Comparison of ENCODE assay signal across 2 cellular contexts in genomic region chr17:51147641-51148040, GRCh38.
TF ChIP-seq lines count a peak whose summit lies in the region.

No MANE protein-coding gene starts in this region.

TF ChIP-seq in IMR-90, 13 proteins besides CTCF, POLR2A, EP300 and RAD21:
- TF ChIP-seq MXI1 (IDR thresholded peaks at IDR 0.05; ENCODE audit: borderline replicate concordance, low read depth, low read length) (no peak), FOS (IDR thresholded peaks at IDR 0.05; ENCODE audit: low read depth, low read length) (peak; percentile 56)

TF ChIP-seq in GM12878, 131 proteins besides CTCF, POLR2A, EP300 and RAD21 (continues in another document):
- TF ChIP-seq IKZF1 (conservative IDR thresholded peaks at IDR 0.05) (peak; percentile 38), CHD1 (IDR thresholded peaks at IDR 0.05; ENCODE audit: low read depth, low read length) (no peak), RB1 (IDR thresholded peaks at IDR 0.05; ENCODE audit: borderline replicate concordance) (no peak), NBN (IDR thresholded peaks at IDR 0.05) (no peak), PRDM15 (CRISPR knock-in tag; IDR thresholded peaks at IDR 0.05) (no peak), IKZF2 (IDR thresholded peaks at IDR 0.05) (peak; percentile 83 to 87), TBL1XR1 (IDR thresholded peaks at IDR 0.05; ENCODE audit: low read depth, low read length) (no peak), DPF2 (IDR thresholded peaks at IDR 0.05) (no peak), BACH1 (IDR thresholded peaks at IDR 0.05; ENCODE audit: borderline replicate concordance) (no peak), SPI1 (IDR thresholded peaks at IDR 0.05; ENCODE audit: borderline replicate concordance, insufficient read depth, low read depth, low read length) (no peak), ATF2 (IDR thresholded peaks at IDR 0.05; ENCODE audit: low read length) (0 out of 2 replicates have a peak, but pooled peaks have one; percentile 33), USF1 (IDR thresholded peaks at IDR 0.05; ENCODE audit: borderline replicate concordance, extremely low read length, insufficient read depth, low read depth, low read length) (no peak), MYC (IDR thresholded peaks at IDR 0.05; ENCODE audit: insufficient read depth, insufficient read length, insufficient replicate concordance, low read length, severe bottlenecking) (no peak), MEF2A (IDR thresholded peaks at IDR 0.05; ENCODE audit: insufficient read depth, low read depth, low read length) (peak; percentile 46; the same call in 1 of the 2 replicates), JUNB (IDR thresholded peaks at IDR 0.05) (peak; percentile 77), ATF7 (IDR thresholded peaks at IDR 0.05; ENCODE audit: low read depth) (no peak), BMI1 (IDR thresholded peaks at IDR 0.05; ENCODE audit: borderline replicate concordance) (no peak), EED (IDR thresholded peaks at IDR 0.05; ENCODE audit: low read depth) (peak; percentile 86), PBX3 (IDR thresholded peaks at IDR 0.05; ENCODE audit: insufficient replicate concordance, low read depth, low read length) (no peak), BHLHE40 (IDR thresholded peaks at IDR 0.05; ENCODE audit: borderline replicate concordance in 1 of 2, low read depth in 2 of 2, low read length in 1 of 2) (no peak), RUNX3 (IDR thresholded peaks at IDR 0.05; ENCODE audit: low read length) (peak; percentile 31; the same call in 1 of the 2 replicates), POU2F2 (IDR thresholded peaks at IDR 0.05; ENCODE audit: borderline replicate concordance, low read depth, low read length) (no peak), NR2C2 (IDR thresholded peaks at IDR 0.05; ENCODE audit: borderline replicate concordance, control insufficient read depth, insufficient read length, low read depth) (no peak), NFIC (IDR thresholded peaks at IDR 0.05; ENCODE audit: low read depth, low read length) (peak; percentile 61), CREM (IDR thresholded peaks at IDR 0.05; ENCODE audit: low read depth) (peak; percentile 21; the same call in 1 of the 2 replicates), YBX1 (IDR thresholded peaks at IDR 0.05) (no peak), E2F8 (IDR thresholded peaks at IDR 0.05; ENCODE audit: low read depth, partially characterized antibody) (no peak), SMAD5 (IDR thresholded peaks at IDR 0.05; ENCODE audit: low read depth) (no peak), NFYA (IDR thresholded peaks at IDR 0.05; ENCODE audit: borderline replicate concordance, low read depth, low read length) (no peak), SIN3A (IDR thresholded peaks at IDR 0.05; ENCODE audit: low read depth, low read length) (no peak), SIX5 (IDR thresholded peaks at IDR 0.05; ENCODE audit: low read depth, low read length, severe bottlenecking) (no peak), NR2C1 (IDR thresholded peaks at IDR 0.05) (no peak), WRNIP1 (IDR thresholded peaks at IDR 0.05; ENCODE audit: borderline replicate concordance, low read depth, low read length) (no peak), USF2 (IDR thresholded peaks at IDR 0.05; ENCODE audit: borderline replicate concordance, low read depth, low read length) (no peak), ZNF622 (IDR thresholded peaks at IDR 0.05) (no peak)
- TF ChIP-seq, protein P1, sequence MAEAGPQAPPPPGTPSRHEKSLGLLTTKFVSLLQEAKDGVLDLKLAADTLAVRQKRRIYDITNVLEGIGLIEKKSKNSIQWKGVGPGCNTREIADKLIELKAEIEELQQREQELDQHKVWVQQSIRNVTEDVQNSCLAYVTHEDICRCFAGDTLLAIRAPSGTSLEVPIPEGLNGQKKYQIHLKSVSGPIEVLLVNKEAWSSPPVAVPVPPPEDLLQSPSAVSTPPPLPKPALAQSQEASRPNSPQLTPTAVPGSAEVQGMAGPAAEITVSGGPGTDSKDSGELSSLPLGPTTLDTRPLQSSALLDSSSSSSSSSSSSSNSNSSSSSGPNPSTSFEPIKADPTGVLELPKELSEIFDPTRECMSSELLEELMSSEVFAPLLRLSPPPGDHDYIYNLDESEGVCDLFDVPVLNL (IDR thresholded peaks at IDR 0.05; ENCODE audit: low read depth, low read length) = no peak
- TF ChIP-seq, protein P2, sequence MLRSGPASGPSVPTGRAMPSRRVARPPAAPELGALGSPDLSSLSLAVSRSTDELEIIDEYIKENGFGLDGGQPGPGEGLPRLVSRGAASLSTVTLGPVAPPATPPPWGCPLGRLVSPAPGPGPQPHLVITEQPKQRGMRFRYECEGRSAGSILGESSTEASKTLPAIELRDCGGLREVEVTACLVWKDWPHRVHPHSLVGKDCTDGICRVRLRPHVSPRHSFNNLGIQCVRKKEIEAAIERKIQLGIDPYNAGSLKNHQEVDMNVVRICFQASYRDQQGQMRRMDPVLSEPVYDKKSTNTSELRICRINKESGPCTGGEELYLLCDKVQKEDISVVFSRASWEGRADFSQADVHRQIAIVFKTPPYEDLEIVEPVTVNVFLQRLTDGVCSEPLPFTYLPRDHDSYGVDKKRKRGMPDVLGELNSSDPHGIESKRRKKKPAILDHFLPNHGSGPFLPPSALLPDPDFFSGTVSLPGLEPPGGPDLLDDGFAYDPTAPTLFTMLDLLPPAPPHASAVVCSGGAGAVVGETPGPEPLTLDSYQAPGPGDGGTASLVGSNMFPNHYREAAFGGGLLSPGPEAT (IDR thresholded peaks at IDR 0.05; ENCODE audit: low read depth) = peak; percentile 54; the same call in 1 of the 2 replicates
- TF ChIP-seq, protein P3, sequence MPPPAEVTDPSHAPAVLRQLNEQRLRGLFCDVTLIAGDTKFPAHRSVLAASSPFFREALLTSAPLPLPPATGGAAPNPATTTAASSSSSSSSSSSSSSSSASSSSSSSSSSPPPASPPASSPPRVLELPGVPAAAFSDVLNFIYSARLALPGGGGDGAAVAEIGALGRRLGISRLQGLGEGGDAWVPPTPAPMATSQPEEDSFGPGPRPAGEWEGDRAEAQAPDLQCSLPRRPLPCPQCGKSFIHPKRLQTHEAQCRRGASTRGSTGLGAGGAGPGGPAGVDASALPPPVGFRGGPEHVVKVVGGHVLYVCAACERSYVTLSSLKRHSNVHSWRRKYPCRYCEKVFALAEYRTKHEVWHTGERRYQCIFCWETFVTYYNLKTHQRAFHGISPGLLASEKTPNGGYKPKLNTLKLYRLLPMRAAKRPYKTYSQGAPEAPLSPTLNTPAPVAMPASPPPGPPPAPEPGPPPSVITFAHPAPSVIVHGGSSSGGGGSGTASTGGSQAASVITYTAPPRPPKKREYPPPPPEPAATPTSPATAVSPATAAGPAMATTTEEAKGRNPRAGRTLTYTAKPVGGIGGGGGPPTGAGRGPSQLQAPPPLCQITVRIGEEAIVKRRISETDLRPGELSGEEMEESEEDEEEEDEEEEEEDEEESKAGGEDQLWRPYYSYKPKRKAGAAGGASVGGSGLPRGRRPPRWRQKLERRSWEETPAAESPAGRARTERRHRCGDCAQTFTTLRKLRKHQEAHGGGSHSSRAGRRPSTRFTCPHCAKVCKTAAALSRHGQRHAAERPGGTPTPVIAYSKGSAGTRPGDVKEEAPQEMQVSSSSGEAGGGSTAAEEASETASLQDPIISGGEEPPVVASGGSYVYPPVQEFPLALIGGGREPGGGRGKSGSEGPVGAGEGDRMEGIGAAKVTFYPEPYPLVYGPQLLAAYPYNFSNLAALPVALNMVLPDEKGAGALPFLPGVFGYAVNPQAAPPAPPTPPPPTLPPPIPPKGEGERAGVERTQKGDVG (CRISPR knock-in tag; IDR thresholded peaks at IDR 0.05) = no peak
- TF ChIP-seq, protein P4, sequence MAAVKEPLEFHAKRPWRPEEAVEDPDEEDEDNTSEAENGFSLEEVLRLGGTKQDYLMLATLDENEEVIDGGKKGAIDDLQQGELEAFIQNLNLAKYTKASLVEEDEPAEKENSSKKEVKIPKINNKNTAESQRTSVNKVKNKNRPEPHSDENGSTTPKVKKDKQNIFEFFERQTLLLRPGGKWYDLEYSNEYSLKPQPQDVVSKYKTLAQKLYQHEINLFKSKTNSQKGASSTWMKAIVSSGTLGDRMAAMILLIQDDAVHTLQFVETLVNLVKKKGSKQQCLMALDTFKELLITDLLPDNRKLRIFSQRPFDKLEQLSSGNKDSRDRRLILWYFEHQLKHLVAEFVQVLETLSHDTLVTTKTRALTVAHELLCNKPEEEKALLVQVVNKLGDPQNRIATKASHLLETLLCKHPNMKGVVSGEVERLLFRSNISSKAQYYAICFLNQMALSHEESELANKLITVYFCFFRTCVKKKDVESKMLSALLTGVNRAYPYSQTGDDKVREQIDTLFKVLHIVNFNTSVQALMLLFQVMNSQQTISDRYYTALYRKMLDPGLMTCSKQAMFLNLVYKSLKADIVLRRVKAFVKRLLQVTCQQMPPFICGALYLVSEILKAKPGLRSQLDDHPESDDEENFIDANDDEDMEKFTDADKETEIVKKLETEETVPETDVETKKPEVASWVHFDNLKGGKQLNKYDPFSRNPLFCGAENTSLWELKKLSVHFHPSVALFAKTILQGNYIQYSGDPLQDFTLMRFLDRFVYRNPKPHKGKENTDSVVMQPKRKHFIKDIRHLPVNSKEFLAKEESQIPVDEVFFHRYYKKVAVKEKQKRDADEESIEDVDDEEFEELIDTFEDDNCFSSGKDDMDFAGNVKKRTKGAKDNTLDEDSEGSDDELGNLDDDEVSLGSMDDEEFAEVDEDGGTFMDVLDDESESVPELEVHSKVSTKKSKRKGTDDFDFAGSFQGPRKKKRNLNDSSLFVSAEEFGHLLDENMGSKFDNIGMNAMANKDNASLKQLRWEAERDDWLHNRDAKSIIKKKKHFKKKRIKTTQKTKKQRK (IDR thresholded peaks at IDR 0.05; ENCODE audit: low read depth, low read length) = no peak
